19 cellular contexts compared by ENCODE assay signal in genomic region chr13:51192348-51192747, GRCh38.
"Had no signal": no experiment of that assay in that cellular context is flagged by ENCODE, and none has a peak within 500 bp of the region (broad histone marks: within the 10 kb centered on the region; RNA-seq: fewer than 3 reads in every experiment).

No MANE protein-coding gene starts in this region.

- ATAC-seq: activated CD8-positive, alpha-beta memory T cell treated with anti-CD3 and anti-CD28 coated beads, Interleukin-2, amount 10 ng/mL, durations not matched to agents 7 days and 5 days; body of pancreas; esophagus mucosa; foreskin keratinocyte; stimulated activated memory B cell treated with anti-CD40 and anti-IgM and Interleukin-4, amounts not matched to agents 10 μg/mL and 1 μg/mL and 100 μg/mL, for 72 hours; upper lobe of right lung had no signal

- H3K27me3 ChIP-seq: body of pancreas, sigmoid colon had no signal

- H3K36me3 Mint-ChIP-seq: activated CD8-positive, alpha-beta memory T cell treated with anti-CD3 and anti-CD28 coated beads, Interleukin-2, amount 10 ng/mL, durations not matched to agents 7 days and 5 days; activated naive CD4-positive, alpha-beta T cell treated with anti-CD3 and anti-CD28 coated beads, Interleukin-2, amount 50 U/mL, for 24 hours; memory B cell; stimulated activated memory B cell treated with anti-CD40 and anti-IgM and Interleukin-4, amounts not matched to agents 10 μg/mL and 1 μg/mL and 100 μg/mL, for 72 hours had no signal

- H3K4me1 Mint-ChIP-seq: activated naive CD4-positive, alpha-beta T cell treated with anti-CD3 and anti-CD28 coated beads, Interleukin-2, amount 50 U/mL, for 24 hours; central memory CD8-positive, alpha-beta T cell; memory B cell; stimulated activated memory B cell treated with anti-CD40 and anti-IgM and Interleukin-4, amounts not matched to agents 10 μg/mL and 1 μg/mL and 100 μg/mL, for 72 hours had no signal

- H3K9me3 ChIP-seq: body of pancreas, left ventricle myocardium inferior, sigmoid colon, upper lobe of right lung had no signal

- H3K4me3 ChIP-seq: body of pancreas, left ventricle myocardium inferior, sigmoid colon, upper lobe of right lung had no signal

- H3K9me3 Mint-ChIP-seq: activated naive CD4-positive, alpha-beta T cell treated with anti-CD3 and anti-CD28 coated beads, Interleukin-2, amount 50 U/mL, for 24 hours; central memory CD8-positive, alpha-beta T cell; stimulated activated memory B cell treated with anti-CD40 and anti-IgM and Interleukin-4, amounts not matched to agents 10 μg/mL and 1 μg/mL and 100 μg/mL, for 72 hours had no signal

- H3K27ac Mint-ChIP-seq: activated CD8-positive, alpha-beta memory T cell treated with anti-CD3 and anti-CD28 coated beads, Interleukin-2, amount 10 ng/mL, durations not matched to agents 7 days and 5 days; activated naive CD4-positive, alpha-beta T cell treated with anti-CD3 and anti-CD28 coated beads, Interleukin-2, amount 50 U/mL, for 24 hours; memory B cell; stimulated activated memory B cell treated with anti-CD40 and anti-IgM and Interleukin-4, amounts not matched to agents 10 μg/mL and 1 μg/mL and 100 μg/mL, for 72 hours had no signal

- H3K4me1 ChIP-seq: body of pancreas, foreskin keratinocyte, left ventricle myocardium inferior, sigmoid colon, upper lobe of right lung had no signal

- H3K27ac ChIP-seq: body of pancreas, foreskin keratinocyte, left ventricle myocardium inferior, sigmoid colon, upper lobe of right lung had no signal

- H3K4me3 Mint-ChIP-seq: activated CD8-positive, alpha-beta memory T cell treated with anti-CD3 and anti-CD28 coated beads, Interleukin-2, amount 10 ng/mL, durations not matched to agents 7 days and 5 days; activated naive CD4-positive, alpha-beta T cell treated with anti-CD3 and anti-CD28 coated beads, Interleukin-2, amount 50 U/mL, for 24 hours; central memory CD8-positive, alpha-beta T cell; memory B cell; stimulated activated memory B cell treated with anti-CD40 and anti-IgM and Interleukin-4, amounts not matched to agents 10 μg/mL and 1 μg/mL and 100 μg/mL, for 72 hours had no signal

- DNase-seq: activated CD8-positive, alpha-beta memory T cell treated with anti-CD3 and anti-CD28 coated beads, Interleukin-2, amount 10 ng/mL, durations not matched to agents 7 days and 5 days; amniotic stem cell; body of pancreas; cortex of kidney; effector CD4-positive, alpha-beta T cell; foreskin keratinocyte; glutamatergic neuron; left ventricle myocardium inferior; occipital lobe; posterior cingulate gyrus; sigmoid colon; stimulated activated CD4-positive, alpha-beta T cell treated with anti-CD3 and anti-CD28 coated beads, Interleukin-4, amount 100 ng/mL, for 24 hours; T1000; upper lobe of right lung had no signal

- H3K36me3 ChIP-seq: left ventricle myocardium inferior, sigmoid colon, upper lobe of right lung had no signal
